9 cellular contexts compared by ENCODE assay signal in the genomic region with DNA sequence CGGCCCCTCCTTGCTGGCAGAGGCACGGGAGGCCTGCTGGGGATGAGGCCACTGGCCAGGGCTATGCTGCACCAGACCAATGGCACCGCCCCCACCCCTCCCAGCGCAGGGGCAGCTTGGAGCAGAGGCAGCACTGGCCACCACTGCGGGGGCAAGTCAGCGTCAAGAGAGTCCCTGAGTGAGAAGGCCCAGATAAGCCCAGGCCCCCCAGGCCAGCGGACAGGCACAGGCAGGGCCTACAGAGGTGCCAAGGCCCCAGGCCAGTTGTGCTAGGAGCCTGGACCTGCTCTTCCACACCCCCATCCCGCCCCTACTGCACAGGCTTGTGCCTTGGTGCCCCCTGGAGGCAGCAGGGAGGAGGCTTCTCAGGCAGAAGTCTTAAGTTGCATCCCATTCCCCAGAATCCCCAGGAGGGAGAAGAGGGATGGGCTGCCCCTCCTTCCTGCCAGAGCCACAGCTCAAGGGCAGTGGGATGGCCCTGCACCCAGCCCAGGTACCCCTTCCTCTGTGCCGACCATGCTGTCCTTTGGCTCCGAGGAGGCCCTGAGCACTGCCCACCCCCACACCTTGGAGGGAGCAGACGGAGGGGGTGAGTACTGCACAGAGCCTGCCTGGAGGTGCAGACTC. TPM values are rescaled to one million over a fixed set of nuclear protein-coding genes. Genes with fewer than 3 reads are reported as not detected.
DNase-seq lines count a peak whose midpoint lies in the region; FAIRE-seq and TF ChIP-seq lines count a peak whose summit lies in the region.
"Had no signal": no experiment of that assay in that cellular context is flagged by ENCODE, and none has a peak within 500 bp of the region (broad histone marks: within the 10 kb centered on the region; RNA-seq: fewer than 3 reads in every experiment).

No MANE protein-coding gene starts in this region.

- no peaks in the 10 kb centered on the region for H3K79me2 ChIP-seq in DOHH2 (ENCODE audit: control insufficient read depth, low read length)
- no peaks in the 10 kb centered on the region for H3K79me2 ChIP-seq in keratinocyte (ENCODE audit: control insufficient read depth, insufficient read depth, low read length)

- DNase-seq in SJCRH30: peak; percentile 88 to 89
- DNase-seq in T47D (ENCODE audit: low read depth in 1 of 2, low spot score in 1 of 2): peak; percentile 65 to 92
- peak; percentile 44 for DNase-seq in keratinocyte (ENCODE audit: low read depth, low spot score)
- peak; percentile 41 for DNase-seq in stimulated activated CD4-positive, alpha-beta T cell treated with anti-CD3 and anti-CD28 coated beads, Interleukin-4, amount 100 ng/mL, for 1 hour
- no peak for DNase-seq in cortex of kidney (lab: John Stamatoyannopoulos, UW)
- no peak for DNase-seq in CD8-positive, alpha-beta memory T cell

- H3K36me3 ChIP-seq in DOHH2 (ENCODE audit: control insufficient read depth, low read length): no peaks in the 10 kb centered on the region
- H3K36me3 ChIP-seq in SJCRH30: peaks cover 3% of the 10 kb centered on the region; the same call in 1 of the 2 replicates
- H3K36me3 ChIP-seq in keratinocyte (ENCODE audit: control insufficient read depth in 2 of 2, extremely low read depth in 1 of 2, insufficient read depth in 2 of 2, low read length in 2 of 2): peaks cover 4 to 11% of the 10 kb centered on the region in 2 experiments
- H3K36me3 ChIP-seq in CD8-positive, alpha-beta memory T cell (ENCODE audit: insufficient read depth, low read length): peaks cover 12% of the 10 kb centered on the region

- POLR2A ChIA-PET in CD8-positive, alpha-beta memory T cell (lab: Charles Lee): interaction anchor here (0.6 to 1.0 kb wide), 2 partner anchors 11 to 68 kb away, joined by 3 to 4 read pairs; partner anchors contain the start of gene SRP9

- dilution Hi-C loops in keratinocyte (cut with MboI; ENCODE audit: extremely low pct_ligation_motif_present, low sequenced_read_pairs): no loop called here

- H3K9me3 ChIP-seq in DOHH2 (ENCODE audit: control insufficient read depth, insufficient read depth, low read length) (no peaks in the 10 kb centered on the region), SJCRH30 (replicated peaks) (no peaks in the 10 kb centered on the region), keratinocyte (ENCODE audit: control insufficient read depth, low read depth, low read length) (no peaks in the 10 kb centered on the region)
- H3K9me3 ChIP-seq in CD8-positive, alpha-beta memory T cell (ENCODE audit: low read length): no peaks in the 10 kb centered on the region

- TF ChIP-seq CTCF in DOHH2 (IDR thresholded peaks at IDR 0.05; ENCODE audit: low read depth, low read length, poor library complexity, severe bottlenecking) (peak; percentile 73), keratinocyte (optimal IDR thresholded peaks at IDR 0.05 in 1 of 3, IDR thresholded peaks at IDR 0.05 in 1 of 3, conservative IDR thresholded peaks at IDR 0.05 in 1 of 3; ENCODE audit: extremely low read depth in 1 of 3, insufficient read depth in 2 of 3, low read length in 3 of 3) (peak; percentile 69 to 93 (median 88))

- in situ Hi-C loops in T47D (cut with HindIII; ENCODE audit: low pct_unique_long_range_greater_than_20kb, low sequenced_read_pairs): no loop called here

- H3K36me3 Mint-ChIP-seq in IgD-negative memory B cell: peaks cover 2% of the 10 kb centered on the region
- H3K36me3 Mint-ChIP-seq in CD8-positive, alpha-beta memory T cell: peaks cover 0 to 46% (median 6%) of the 10 kb centered on the region in 3 donors

- no peaks in the 10 kb centered on the region for H3K9me2 ChIP-seq in DOHH2 (replicated peaks; ENCODE audit: control insufficient read depth, low read length)

- H4K20me1 ChIP-seq in DOHH2 (ENCODE audit: control insufficient read depth, insufficient read depth, low read depth, low read length) (no peaks in the 10 kb centered on the region), keratinocyte (ENCODE audit: control insufficient read depth, extremely low read depth, insufficient read depth, low read length) (peaks cover 4% of the 10 kb centered on the region)

- peaks cover 20 to 37% (median 29%) of the 10 kb centered on the region in 3 donors for H3K4me1 Mint-ChIP-seq in IgD-negative memory B cell
- H3K4me1 Mint-ChIP-seq in CD8-positive, alpha-beta memory T cell: peaks cover 52 to 78% (median 72%) of the 10 kb centered on the region in 3 donors

- H3K27ac ChIP-seq in DOHH2 (ENCODE audit: low read depth, low read length) (no peak overlapping the region), SJCRH30 (no peak overlapping the region), keratinocyte (ENCODE audit: control insufficient read depth, insufficient read depth, low read length) (no peak overlapping the region)
- H3K27ac ChIP-seq in CD8-positive, alpha-beta memory T cell (ENCODE audit: low read depth, low read length): no peak overlapping the region

- CTCF ChIA-PET in CD8-positive, alpha-beta memory T cell (lab: Charles Lee): interaction anchor here (0.7 to 1.4 kb wide), 6 partner anchors 8 to 371 kb away, joined by 3 to 5 read pairs (median 4); partner anchors contain the start of gene TMEM63A

- no peak overlapping the region for H3K9ac ChIP-seq in keratinocyte (ENCODE audit: control insufficient read depth, extremely low read depth, insufficient read depth, low read length)

- H3K4me2 ChIP-seq in DOHH2 (ENCODE audit: low read length) (no peak overlapping the region), keratinocyte (ENCODE audit: control insufficient read depth, extremely low read depth, insufficient read depth, low read depth, low read length) (no peak overlapping the region)

- H3K4me3 Mint-ChIP-seq in IgD-negative memory B cell: no peak overlapping the region
- no peak overlapping the region for H3K4me3 Mint-ChIP-seq in CD8-positive, alpha-beta memory T cell
- H3K4me3 Mint-ChIP-seq: activated T-cell treated with anti-CD3 and anti-CD28 coated beads, Interleukin-2, amount 50 U/mL, for 72 hours had no signal

- FAIRE-seq in keratinocyte (lab: Jason Lieb, UNC): no peak

- H3K27ac Mint-ChIP-seq in IgD-negative memory B cell: peak overlapping the region in 2 of 3 donors; percentile 59 to 66
- peak overlapping the region in 4 of 8 donors; percentile 33 to 84 (median 74) for H3K27ac Mint-ChIP-seq in CD8-positive, alpha-beta memory T cell
- H3K27ac Mint-ChIP-seq: activated T-cell treated with anti-CD3 and anti-CD28 coated beads, Interleukin-2, amount 50 U/mL, for 72 hours had no signal

- H3K27me3 Mint-ChIP-seq in IgD-negative memory B cell: no peaks in the 10 kb centered on the region
- H3K27me3 Mint-ChIP-seq in CD8-positive, alpha-beta memory T cell: no peaks in the 10 kb centered on the region

- no peaks in the 10 kb centered on the region for H3K9me3 Mint-ChIP-seq in IgD-negative memory B cell
- no peaks in the 10 kb centered on the region for H3K9me3 Mint-ChIP-seq in CD8-positive, alpha-beta memory T cell
- H3K9me3 Mint-ChIP-seq: activated T-cell treated with anti-CD3 and anti-CD28 coated beads, Interleukin-2, amount 50 U/mL, for 72 hours had no signal

- no peaks in the 10 kb centered on the region for H3K9me1 ChIP-seq in keratinocyte (ENCODE audit: control insufficient read depth, extremely low read depth, insufficient read depth, low read length)

- no peaks in the 10 kb centered on the region for H3K27me3 ChIP-seq in DOHH2 (ENCODE audit: control insufficient read depth, low read length)
- no peaks in the 10 kb centered on the region for H3K27me3 ChIP-seq in SJCRH30
- H3K27me3 ChIP-seq in keratinocyte (ENCODE audit: control insufficient read depth, extremely low read depth, insufficient read depth, low read length): no peaks in the 10 kb centered on the region
- no peaks in the 10 kb centered on the region for H3K27me3 ChIP-seq in CD8-positive, alpha-beta memory T cell (ENCODE audit: insufficient read depth, low read length, poor library complexity, severe bottlenecking)

- H3F3A ChIP-seq in DOHH2 (ENCODE audit: control insufficient read depth, insufficient read depth): 0 out of 2 replicates have a peak, but pooled peaks cover 4% of the 10 kb centered on the region

- H2AFZ ChIP-seq in keratinocyte (ENCODE audit: control insufficient read depth, low read length): no peak overlapping the region

- H3K4me3 ChIP-seq in DOHH2 (ENCODE audit: low read length) (no peak overlapping the region), SJCRH30 (no peak overlapping the region), keratinocyte (ENCODE audit: control insufficient read depth in 2 of 3, extremely low read depth in 1 of 3, insufficient read depth in 2 of 3, low read depth in 1 of 3, low read length in 3 of 3) (no peak overlapping the region)
- H3K4me3 ChIP-seq in CD8-positive, alpha-beta memory T cell (ENCODE audit: low read length): no peak overlapping the region

- H3K4me1 ChIP-seq in DOHH2 (ENCODE audit: control insufficient read depth, low read length) (peaks cover 15% of the 10 kb centered on the region), SJCRH30 (no peaks in the 10 kb centered on the region), keratinocyte (ENCODE audit: control insufficient read depth, extremely low read depth, insufficient read depth, low read length) (no peaks in the 10 kb centered on the region)
- H3K4me1 ChIP-seq in CD8-positive, alpha-beta memory T cell (ENCODE audit: insufficient read depth, low read length): peaks cover 45% of the 10 kb centered on the region

RNA-seq across cellular contexts. Expression of gene EPHX1, which starts 35.8 kb away (rescaled TPM):
- polyA plus RNA-seq in IgD-negative memory B cell: 0.26 TPM
- total RNA-seq in SJCRH30 (2014; rRNA removed; shearing (Covaris generic)): 6.3 and 7.2 TPM in 2 replicates
- 4.7 to 12.1 TPM (median 6.4 TPM) in 3 replicates for polyA plus RNA-seq in keratinocyte
- polyA plus RNA-seq in keratinocyte (2011; ENCODE audit: low read depth): 2.0 TPM
- 6.2 and 6.9 TPM in 2 replicates for polyA plus RNA-seq in keratinocyte (2011; cell fraction: cytosol; rRNA removed)
- polyA plus RNA-seq in keratinocyte (2011; cell fraction: nucleus; rRNA removed): 11.5 and 16.9 TPM in 2 replicates
- 12.5 and 13.9 TPM in 2 replicates for polyA plus RNA-seq in keratinocyte (2012; ENCODE audit: low replicate concordance)
- polyA minus RNA-seq in keratinocyte: 3.5 to 10.1 TPM (median 4.1 TPM) in 3 replicates
- polyA minus RNA-seq in keratinocyte (2011; cell fraction: cytosol; rRNA and poly(A)+ RNA removed): 3.8 TPM
- 5.6 and 6.6 TPM in 2 replicates for polyA minus RNA-seq in keratinocyte (2011; cell fraction: nucleus; rRNA and poly(A)+ RNA removed)
- 1 to 10 TPM; 2.2 to 3.0 TPM for total RNA-seq in CD8-positive, alpha-beta memory T cell
- 1.8 TPM for polyA plus RNA-seq in CD8-positive, alpha-beta memory T cell

RNA-seq across cellular contexts. Expression of gene TMEM63A, which starts 36.4 kb away (rescaled TPM):
- polyA plus RNA-seq in IgD-negative memory B cell (32.1 TPM), keratinocyte (15.7 to 18.7 TPM (median 16.5 TPM) in 3 replicates)
- total RNA-seq in SJCRH30 (2014; rRNA removed; shearing (Covaris generic)): 13.5 and 20.4 TPM in 2 replicates
- 8.0 TPM for polyA plus RNA-seq in keratinocyte (2011; ENCODE audit: low read depth)
- 4.9 and 5.4 TPM in 2 replicates for polyA plus RNA-seq in keratinocyte (2011; cell fraction: cytosol; rRNA removed)
- 88.1 and 97.5 TPM in 2 replicates for polyA plus RNA-seq in keratinocyte (2011; cell fraction: nucleus; rRNA removed)
- 9.8 and 12.6 TPM in 2 replicates for polyA plus RNA-seq in keratinocyte (2012; ENCODE audit: low replicate concordance)
- 20.5 to 37.5 TPM (median 37.3 TPM) in 3 replicates for polyA minus RNA-seq in keratinocyte
- 8.8 TPM for polyA minus RNA-seq in keratinocyte (2011; cell fraction: cytosol; rRNA and poly(A)+ RNA removed)
- polyA minus RNA-seq in keratinocyte (2011; cell fraction: nucleus; rRNA and poly(A)+ RNA removed): 30.6 and 41.7 TPM in 2 replicates
- 10 to 100 TPM; 51.4 to 55.5 TPM for total RNA-seq in CD8-positive, alpha-beta memory T cell
- 50.6 TPM for polyA plus RNA-seq in CD8-positive, alpha-beta memory T cell

RNA-seq across cellular contexts. Expression of gene LEFTY1, which starts 43.2 kb away (rescaled TPM):
- polyA plus RNA-seq in IgD-negative memory B cell (not detected), keratinocyte (not detected in 3 replicates)
- total RNA-seq in SJCRH30 (2014; rRNA removed; shearing (Covaris generic)): 16.7 and 19.4 TPM in 2 replicates
- polyA plus RNA-seq in keratinocyte (2011; ENCODE audit: low read depth): not detected
- polyA plus RNA-seq in keratinocyte (2011; cell fraction: cytosol; rRNA removed): not detected in 2 replicates
- not detected in 2 replicates for polyA plus RNA-seq in keratinocyte (2011; cell fraction: nucleus; rRNA removed)
- polyA plus RNA-seq in keratinocyte (2012; ENCODE audit: low replicate concordance): not detected in 2 replicates
- polyA minus RNA-seq in keratinocyte: not detected in 3 replicates
- polyA minus RNA-seq in keratinocyte (2011; cell fraction: cytosol; rRNA and poly(A)+ RNA removed): not detected
- not detected in 2 replicates for polyA minus RNA-seq in keratinocyte (2011; cell fraction: nucleus; rRNA and poly(A)+ RNA removed)
- total RNA-seq in CD8-positive, alpha-beta memory T cell: not detected
- 0.21 TPM for polyA plus RNA-seq in CD8-positive, alpha-beta memory T cell
- total RNA-seq: activated T-cell treated with anti-CD3 and anti-CD28 coated beads, Interleukin-2, amount 50 U/mL, for 72 hours had no signal

Comparison
In these comparisons a context has a peak if more than half of its experiments do, and no peak if none do; other contexts are left out.
1. DNase-seq: peak in SJCRH30 (2 of 2), T47D (2 of 2), keratinocyte (single experiment) and stimulated activated CD4-positive, alpha-beta T cell treated with anti-CD3 and anti-CD28 coated beads, Interleukin-4, amount 100 ng/mL, for 1 hour (single experiment); none in cortex of kidney (single experiment) and CD8-positive, alpha-beta memory T cell (0 of 5).